Comparison of ENCODE assay signal across 16 cellular contexts in genomic region chr14:22646570-22647254, GRCh38. TPM values are rescaled to one million over a fixed set of nuclear protein-coding genes. Genes with fewer than 3 reads are reported as not detected.
A peak's percentile ranks its signal among the peaks of the same experiment; 100 is the strongest.
DNase-seq lines count a peak whose midpoint lies in the region; ATAC-seq and TF ChIP-seq lines count a peak whose summit lies in the region.
"Had no signal": no experiment of that assay in that cellular context is flagged by ENCODE, and none has a peak within 500 bp of the region (broad histone marks: within the 10 kb centered on the region; RNA-seq: fewer than 3 reads in every experiment).

No MANE protein-coding gene starts in this region.

- in situ Hi-C loops in SK-MEL-5 (cut with HindIII; ENCODE audit: low pct_unique_long_range_greater_than_20kb, low sequenced_read_pairs): no loop called here

- no peak overlapping the region for H3K4me3 ChIP-seq in HEK293 (ENCODE audit: low read depth, low read length)
- no peak overlapping the region for H3K4me3 ChIP-seq in foreskin fibroblast (ENCODE audit: low read depth in 1 of 2, low read length in 2 of 2)
- H3K4me3 ChIP-seq: coronary artery, uterus had no signal

- DNase-seq in AG20443 (ENCODE audit: low spot score) (peak; percentile 69), SK-MEL-5 (ENCODE audit: low read depth, low spot score) (peak; percentile 42), foreskin fibroblast (peak; percentile 22 to 78), islet precursor cell (no peak), cerebellar nuclear complex (lab: John Stamatoyannopoulos, UW) (no peak)
- DNase-seq: activated CD4-positive, alpha-beta T cell treated with anti-CD3 and anti-CD28 coated beads for 1 hour; activated effector memory CD4-positive, alpha-beta T cell treated with Interleukin-2 at 50 U/mL for 16 hours; hypothalamus; Karpas-422; uterus had no signal

- no peak overlapping the region for H3K27ac ChIP-seq in HEK293 (ENCODE audit: extremely low read depth, low read depth, low read length)
- H3K27ac ChIP-seq: coronary artery, uterus had no signal

- CTCF ChIA-PET in HEK293 (lab: Yijun Ruan, JAX): interaction anchor here (1.9 kb wide), 1 partner anchor 77 kb away, joined by 11 read pairs; no protein-coding TSS in a partner anchor

- H3K9me3 ChIP-seq in HEK293 (ENCODE audit: control insufficient read depth, insufficient read depth, low read depth, low read length): no peaks in the 10 kb centered on the region
- H3K9me3 ChIP-seq: uterus had no signal

- H3K36me3 ChIP-seq in HEK293 (ENCODE audit: control insufficient read depth in 2 of 2, insufficient read depth in 1 of 2, low read length in 2 of 2): no peaks in the 10 kb centered on the region
- H3K36me3 ChIP-seq: uterus had no signal

- no peaks in the 10 kb centered on the region; the same call in 1 of the 2 replicates for H3K4me1 ChIP-seq in HEK293 (ENCODE audit: control insufficient read depth, insufficient read depth, low read length)
- H3K4me1 ChIP-seq: uterus had no signal

- ATAC-seq in HG03442 (IDR thresholded peaks at IDR 0.05; ENCODE audit: unreplicated experiment) (no peak), HG03139 (IDR thresholded peaks at IDR 0.05; ENCODE audit: unreplicated experiment) (no peak)

- POLR2A ChIA-PET in HEK293 (lab: Yijun Ruan, JAX): no interaction called here

- TF ChIP-seq CTCF in HEK293 (tag by site-specific recombination; IDR thresholded peaks at IDR 0.05) (no peak), foreskin fibroblast (IDR thresholded peaks at IDR 0.05; ENCODE audit: low read depth, low read length) (no peak)

TF ChIP-seq in HEK293, 187 proteins besides CTCF, POLR2A, EP300 and RAD21 (continues in another document):
- TF ChIP-seq ZNF416 (tag by site-specific recombination; IDR thresholded peaks at IDR 0.05) (no peak), KLF10 (tag by site-specific recombination; IDR thresholded peaks at IDR 0.05) (no peak), ZNF571 (tag by site-specific recombination; IDR thresholded peaks at IDR 0.05) (no peak), WT1 (tag by site-specific recombination; IDR thresholded peaks at IDR 0.05) (no peak), TRIM28 (IDR thresholded peaks at IDR 0.05; ENCODE audit: borderline replicate concordance, low read length) (no peak), ZNF239 (tag by site-specific recombination; IDR thresholded peaks at IDR 0.05) (no peak), ZSCAN5A (tag by site-specific recombination; IDR thresholded peaks at IDR 0.05) (no peak), ZNF626 (tag by site-specific recombination; IDR thresholded peaks at IDR 0.05) (no peak), ZNF549 (tag by site-specific recombination; IDR thresholded peaks at IDR 0.05) (no peak), SALL2 (tag by site-specific recombination; IDR thresholded peaks at IDR 0.05; ENCODE audit: borderline replicate concordance) (no peak), ZNF629 (tag by site-specific recombination; IDR thresholded peaks at IDR 0.05) (peak; percentile 59), ZNF133 (tag by site-specific recombination; IDR thresholded peaks at IDR 0.05) (no peak), ZNF16 (tag by site-specific recombination; IDR thresholded peaks at IDR 0.05; ENCODE audit: low read depth) (no peak), SP2 (tag by site-specific recombination; IDR thresholded peaks at IDR 0.05) (no peak), ZSCAN23 (tag by site-specific recombination; IDR thresholded peaks at IDR 0.05) (no peak), ZNF341 (tag by site-specific recombination; IDR thresholded peaks at IDR 0.05; ENCODE audit: low read depth) (no peak), ZNF704 (tag by site-specific recombination; IDR thresholded peaks at IDR 0.05) (no peak), TCF7L2 (IDR thresholded peaks at IDR 0.05; ENCODE audit: borderline replicate concordance, low read depth, low read length) (no peak), ZNF777 (tag by site-specific recombination; IDR thresholded peaks at IDR 0.05; ENCODE audit: borderline replicate concordance) (no peak), ZEB2 (tag by site-specific recombination; IDR thresholded peaks at IDR 0.05) (peak; percentile 28), HOXD13 (CRISPR knock-in tag; IDR thresholded peaks at IDR 0.05; ENCODE audit: borderline replicate concordance) (no peak), ZNF266 (tag by site-specific recombination; IDR thresholded peaks at IDR 0.05; ENCODE audit: low read depth) (no peak), ZBTB48 (tag by site-specific recombination; IDR thresholded peaks at IDR 0.05) (no peak), TSHZ1 (tag by site-specific recombination; IDR thresholded peaks at IDR 0.05; ENCODE audit: borderline replicate concordance) (peak; percentile 7; the same call in 1 of the 2 replicates), IKZF3 (tag by site-specific recombination; IDR thresholded peaks at IDR 0.05) (no peak), ZNF292 (tag by site-specific recombination; IDR thresholded peaks at IDR 0.05; ENCODE audit: borderline replicate concordance, low read depth) (no peak), HOXC10 (CRISPR knock-in tag; IDR thresholded peaks at IDR 0.05) (no peak), INSM2 (tag by site-specific recombination; IDR thresholded peaks at IDR 0.05) (no peak)

RNA-seq across cellular contexts. Expression of gene OR6J1, which starts 2.6 kb away (rescaled TPM):
- not detected in 2 replicates for total RNA-seq in SK-MEL-5 (2014; rRNA removed; shearing (Covaris generic))
- polyA plus RNA-seq in SK-MEL-5 (2015; cell fraction: cytosol; rRNA removed): not detected in 2 replicates
- not detected in 2 replicates for polyA plus RNA-seq in SK-MEL-5 (2015; cell fraction: nucleus; rRNA removed)
- total RNA-seq: mesothelial cell of epicardium, pulmonary artery endothelial cell had no signal

RNA-seq across cellular contexts. Expression of gene ABHD4, which starts 48.6 kb away (rescaled TPM):
- total RNA-seq in SK-MEL-5 (2014; rRNA removed; shearing (Covaris generic)): 7.7 and 9.1 TPM in 2 replicates
- polyA plus RNA-seq in SK-MEL-5 (2015; cell fraction: cytosol; rRNA removed): 21.5 and 25.4 TPM in 2 replicates
- 25.9 and 31.5 TPM in 2 replicates for polyA plus RNA-seq in SK-MEL-5 (2015; cell fraction: nucleus; rRNA removed)

RNA-seq across cellular contexts. Expression of gene DAD1, which starts 57.7 kb away (rescaled TPM):
- 479 and 529 TPM in 2 replicates for total RNA-seq in SK-MEL-5 (2014; rRNA removed; shearing (Covaris generic))
- polyA plus RNA-seq in SK-MEL-5 (2015; cell fraction: cytosol; rRNA removed): 326 and 472 TPM in 2 replicates
- 38.2 and 47.9 TPM in 2 replicates for polyA plus RNA-seq in SK-MEL-5 (2015; cell fraction: nucleus; rRNA removed)

Comparison
In these comparisons a context has a peak if more than half of its experiments do, and no peak if none do; other contexts are left out.
1. DNase-seq: peak in AG20443 (single experiment), SK-MEL-5 (single experiment) and foreskin fibroblast (2 of 2); none in islet precursor cell (single experiment) and cerebellar nuclear complex (0 of 2).